In the genomic region with DNA sequence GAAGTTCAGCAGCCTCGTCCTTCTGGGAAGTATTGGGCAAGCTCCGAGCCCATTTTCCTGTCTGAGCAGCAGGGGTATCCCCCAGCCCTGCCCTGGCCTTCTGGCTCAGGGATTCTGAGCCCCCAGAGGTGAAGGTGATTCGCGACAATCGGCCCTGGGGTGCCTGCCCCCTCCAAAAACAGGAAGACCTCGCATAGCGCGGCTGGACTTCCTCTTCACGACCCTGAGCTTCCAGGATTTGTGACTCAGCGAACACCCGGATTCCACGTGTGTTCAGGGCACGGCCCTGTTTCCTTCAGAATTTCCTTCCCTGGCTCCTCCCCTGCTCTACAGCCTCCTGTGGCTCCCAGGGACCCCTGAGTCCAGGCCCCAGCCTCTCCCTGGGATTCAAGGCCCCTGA, we compare ENCODE assay signal across 1 cellular context.
A peak's percentile ranks its signal among the peaks of the same experiment; 100 is the strongest.
TF ChIP-seq lines count a peak whose summit lies in the region.

A gene with protein sequence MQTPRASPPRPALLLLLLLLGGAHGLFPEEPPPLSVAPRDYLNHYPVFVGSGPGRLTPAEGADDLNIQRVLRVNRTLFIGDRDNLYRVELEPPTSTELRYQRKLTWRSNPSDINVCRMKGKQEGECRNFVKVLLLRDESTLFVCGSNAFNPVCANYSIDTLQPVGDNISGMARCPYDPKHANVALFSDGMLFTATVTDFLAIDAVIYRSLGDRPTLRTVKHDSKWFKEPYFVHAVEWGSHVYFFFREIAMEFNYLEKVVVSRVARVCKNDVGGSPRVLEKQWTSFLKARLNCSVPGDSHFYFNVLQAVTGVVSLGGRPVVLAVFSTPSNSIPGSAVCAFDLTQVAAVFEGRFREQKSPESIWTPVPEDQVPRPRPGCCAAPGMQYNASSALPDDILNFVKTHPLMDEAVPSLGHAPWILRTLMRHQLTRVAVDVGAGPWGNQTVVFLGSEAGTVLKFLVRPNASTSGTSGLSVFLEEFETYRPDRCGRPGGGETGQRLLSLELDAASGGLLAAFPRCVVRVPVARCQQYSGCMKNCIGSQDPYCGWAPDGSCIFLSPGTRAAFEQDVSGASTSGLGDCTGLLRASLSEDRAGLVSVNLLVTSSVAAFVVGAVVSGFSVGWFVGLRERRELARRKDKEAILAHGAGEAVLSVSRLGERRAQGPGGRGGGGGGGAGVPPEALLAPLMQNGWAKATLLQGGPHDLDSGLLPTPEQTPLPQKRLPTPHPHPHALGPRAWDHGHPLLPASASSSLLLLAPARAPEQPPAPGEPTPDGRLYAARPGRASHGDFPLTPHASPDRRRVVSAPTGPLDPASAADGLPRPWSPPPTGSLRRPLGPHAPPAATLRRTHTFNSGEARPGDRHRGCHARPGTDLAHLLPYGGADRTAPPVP (minus strand): TSS at position 116 of the 400 bp plus-strand sequence. CDS start 1,227 bp downstream, outside the sequence.

TF ChIP-seq in endothelial cell of umbilical vein, 7 proteins besides CTCF, POLR2A, EP300 and RAD21 (continued from another document):
- TF ChIP-seq EZH2 (IDR thresholded peaks at IDR 0.05; ENCODE audit: borderline replicate concordance, low read depth, low read length, severe bottlenecking) (no peak), POLR2AphosphoS5 (IDR thresholded peaks at IDR 0.05; ENCODE audit: insufficient read depth, low read depth, low read length) (peak; percentile 98), JUN (IDR thresholded peaks at IDR 0.05; ENCODE audit: borderline replicate concordance, insufficient read depth, insufficient read length, low read depth) (peak; percentile 75), GATA2 (IDR thresholded peaks at IDR 0.05; ENCODE audit: insufficient read depth, insufficient read length, low read depth, low read length) (peak; percentile 12)
- TF ChIP-seq, protein P1, sequence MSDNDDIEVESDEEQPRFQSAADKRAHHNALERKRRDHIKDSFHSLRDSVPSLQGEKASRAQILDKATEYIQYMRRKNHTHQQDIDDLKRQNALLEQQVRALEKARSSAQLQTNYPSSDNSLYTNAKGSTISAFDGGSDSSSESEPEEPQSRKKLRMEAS (IDR thresholded peaks at IDR 0.05; ENCODE audit: insufficient read depth, insufficient read length): peak; percentile 83
TF ChIP-seq in endothelial cell of umbilical vein: peak in this region for 5.
